2 cellular contexts compared by ENCODE assay signal in the genomic region with DNA sequence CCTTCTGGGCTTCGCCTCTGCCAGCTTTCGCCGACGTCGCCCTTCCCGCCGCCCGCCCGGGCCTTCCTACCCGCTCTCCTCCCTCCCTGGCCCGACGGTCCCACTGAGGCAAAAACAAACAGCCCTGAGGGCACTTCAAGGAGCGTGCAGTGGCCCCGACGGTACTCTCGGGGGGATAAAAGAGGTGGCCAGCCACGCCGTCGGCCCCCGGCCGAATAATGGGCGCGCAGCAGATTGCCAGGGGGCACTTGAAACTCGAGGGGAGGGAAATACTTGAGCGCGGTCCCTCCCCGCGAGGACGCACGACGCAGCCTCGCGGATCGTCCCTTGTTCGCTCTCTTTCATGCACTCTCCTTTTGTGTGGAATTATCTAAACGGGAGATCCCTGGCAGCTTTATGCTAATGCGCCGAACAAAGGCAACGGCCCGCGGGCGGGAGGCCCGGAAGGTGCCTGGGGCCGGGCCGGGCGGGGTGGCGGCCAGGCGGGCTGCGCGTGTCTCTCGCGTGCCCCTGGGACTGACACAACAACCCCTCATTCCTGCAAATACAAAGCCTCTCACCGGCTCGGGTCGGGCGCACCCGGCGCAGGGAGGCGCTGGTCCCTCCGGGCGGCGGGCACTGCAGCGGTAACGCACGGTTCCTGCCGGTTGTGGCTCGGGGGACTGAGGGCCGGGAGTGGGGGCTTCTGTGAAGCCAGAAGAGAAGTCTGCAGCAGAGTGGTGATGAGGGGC.
TF ChIP-seq lines count a peak whose summit lies in the region.

No MANE protein-coding gene starts in this region.

TF ChIP-seq in A549, 52 proteins besides CTCF, POLR2A, EP300 and RAD21 (continued from another document):
- TF ChIP-seq, protein P1, sequence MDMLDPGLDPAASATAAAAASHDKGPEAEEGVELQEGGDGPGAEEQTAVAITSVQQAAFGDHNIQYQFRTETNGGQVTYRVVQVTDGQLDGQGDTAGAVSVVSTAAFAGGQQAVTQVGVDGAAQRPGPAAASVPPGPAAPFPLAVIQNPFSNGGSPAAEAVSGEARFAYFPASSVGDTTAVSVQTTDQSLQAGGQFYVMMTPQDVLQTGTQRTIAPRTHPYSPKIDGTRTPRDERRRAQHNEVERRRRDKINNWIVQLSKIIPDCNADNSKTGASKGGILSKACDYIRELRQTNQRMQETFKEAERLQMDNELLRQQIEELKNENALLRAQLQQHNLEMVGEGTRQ (IDR thresholded peaks at IDR 0.05) = no peak
- TF ChIP-seq HOXB13 (CRISPR knock-in tag; IDR thresholded peaks at IDR 0.05; ENCODE audit: low read depth) = no peak
- no peak for TF ChIP-seq KDM5A (IDR thresholded peaks at IDR 0.05)
- no peak for TF ChIP-seq KDM1A (IDR thresholded peaks at IDR 0.05; ENCODE audit: low read depth)
- no peak for TF ChIP-seq HDAC2 (IDR thresholded peaks at IDR 0.05)

TF ChIP-seq in HEK293, 187 proteins besides CTCF, POLR2A, EP300 and RAD21 (continued from another document):
- TF ChIP-seq ZIC2 (tag by site-specific recombination; IDR thresholded peaks at IDR 0.05) = peak; percentile 33; the same call in 1 of the 2 replicates
- peak; percentile 58; the same call in 1 of the 2 replicates for TF ChIP-seq IKZF3 (tag by site-specific recombination; IDR thresholded peaks at IDR 0.05)
- TF ChIP-seq ZNF626 (tag by site-specific recombination; IDR thresholded peaks at IDR 0.05) = no peak
- no peak for TF ChIP-seq KLF9 (tag by site-specific recombination; IDR thresholded peaks at IDR 0.05; ENCODE audit: low read depth)
- TF ChIP-seq, protein P2, sequence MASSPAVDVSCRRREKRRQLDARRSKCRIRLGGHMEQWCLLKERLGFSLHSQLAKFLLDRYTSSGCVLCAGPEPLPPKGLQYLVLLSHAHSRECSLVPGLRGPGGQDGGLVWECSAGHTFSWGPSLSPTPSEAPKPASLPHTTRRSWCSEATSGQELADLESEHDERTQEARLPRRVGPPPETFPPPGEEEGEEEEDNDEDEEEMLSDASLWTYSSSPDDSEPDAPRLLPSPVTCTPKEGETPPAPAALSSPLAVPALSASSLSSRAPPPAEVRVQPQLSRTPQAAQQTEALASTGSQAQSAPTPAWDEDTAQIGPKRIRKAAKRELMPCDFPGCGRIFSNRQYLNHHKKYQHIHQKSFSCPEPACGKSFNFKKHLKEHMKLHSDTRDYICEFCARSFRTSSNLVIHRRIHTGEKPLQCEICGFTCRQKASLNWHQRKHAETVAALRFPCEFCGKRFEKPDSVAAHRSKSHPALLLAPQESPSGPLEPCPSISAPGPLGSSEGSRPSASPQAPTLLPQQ (tag by site-specific recombination; IDR thresholded peaks at IDR 0.05) = peak; percentile 80
- peak; percentile 65; the same call in 1 of the 2 replicates for TF ChIP-seq GLIS1 (tag by site-specific recombination; IDR thresholded peaks at IDR 0.05)
- TF ChIP-seq ZNF280C (tag by site-specific recombination; IDR thresholded peaks at IDR 0.05) = no peak
- TF ChIP-seq ZEB2 (tag by site-specific recombination; IDR thresholded peaks at IDR 0.05) = 0 out of 2 replicates have a peak, but pooled peaks have one; percentile 22
- no peak; the same call in 1 of the 2 replicates for TF ChIP-seq BCL11A (tag by site-specific recombination; IDR thresholded peaks at IDR 0.05; ENCODE audit: low read depth)
- TF ChIP-seq ZNF274 (IDR thresholded peaks at IDR 0.05; ENCODE audit: low read length) = no peak
- TF ChIP-seq ZNF274 (tag by site-specific recombination; IDR thresholded peaks at IDR 0.05; ENCODE audit: borderline replicate concordance) = no peak
- TF ChIP-seq ZNF335 (tag by site-specific recombination; conservative IDR thresholded peaks at IDR 0.05) = peak; percentile 88
- TF ChIP-seq, protein P3, sequence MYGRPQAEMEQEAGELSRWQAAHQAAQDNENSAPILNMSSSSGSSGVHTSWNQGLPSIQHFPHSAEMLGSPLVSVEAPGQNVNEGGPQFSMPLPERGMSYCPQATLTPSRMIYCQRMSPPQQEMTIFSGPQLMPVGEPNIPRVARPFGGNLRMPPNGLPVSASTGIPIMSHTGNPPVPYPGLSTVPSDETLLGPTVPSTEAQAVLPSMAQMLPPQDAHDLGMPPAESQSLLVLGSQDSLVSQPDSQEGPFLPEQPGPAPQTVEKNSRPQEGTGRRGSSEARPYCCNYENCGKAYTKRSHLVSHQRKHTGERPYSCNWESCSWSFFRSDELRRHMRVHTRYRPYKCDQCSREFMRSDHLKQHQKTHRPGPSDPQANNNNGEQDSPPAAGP (tag by site-specific recombination; IDR thresholded peaks at IDR 0.05) = peak; percentile 85
- peak; percentile 16; the same call in 1 of the 2 replicates for TF ChIP-seq FEZF1 (tag by site-specific recombination; IDR thresholded peaks at IDR 0.05)
- 0 out of 2 replicates have a peak, but pooled peaks have one; percentile 45 for TF ChIP-seq ZSCAN30 (tag by site-specific recombination; IDR thresholded peaks at IDR 0.05)
- TF ChIP-seq KLF1 (tag by site-specific recombination; IDR thresholded peaks at IDR 0.05) = peak; percentile 55
- TF ChIP-seq, protein P4, sequence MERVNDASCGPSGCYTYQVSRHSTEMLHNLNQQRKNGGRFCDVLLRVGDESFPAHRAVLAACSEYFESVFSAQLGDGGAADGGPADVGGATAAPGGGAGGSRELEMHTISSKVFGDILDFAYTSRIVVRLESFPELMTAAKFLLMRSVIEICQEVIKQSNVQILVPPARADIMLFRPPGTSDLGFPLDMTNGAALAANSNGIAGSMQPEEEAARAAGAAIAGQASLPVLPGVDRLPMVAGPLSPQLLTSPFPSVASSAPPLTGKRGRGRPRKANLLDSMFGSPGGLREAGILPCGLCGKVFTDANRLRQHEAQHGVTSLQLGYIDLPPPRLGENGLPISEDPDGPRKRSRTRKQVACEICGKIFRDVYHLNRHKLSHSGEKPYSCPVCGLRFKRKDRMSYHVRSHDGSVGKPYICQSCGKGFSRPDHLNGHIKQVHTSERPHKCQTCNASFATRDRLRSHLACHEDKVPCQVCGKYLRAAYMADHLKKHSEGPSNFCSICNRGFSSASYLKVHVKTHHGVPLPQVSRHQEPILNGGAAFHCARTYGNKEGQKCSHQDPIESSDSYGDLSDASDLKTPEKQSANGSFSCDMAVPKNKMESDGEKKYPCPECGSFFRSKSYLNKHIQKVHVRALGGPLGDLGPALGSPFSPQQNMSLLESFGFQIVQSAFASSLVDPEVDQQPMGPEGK (tag by site-specific recombination; IDR thresholded peaks at IDR 0.05) = peak; percentile 36; the same call in 1 of the 2 replicates
- TF ChIP-seq ZBTB48 (tag by site-specific recombination; IDR thresholded peaks at IDR 0.05) = peak; percentile 91
- TF ChIP-seq, protein P5, sequence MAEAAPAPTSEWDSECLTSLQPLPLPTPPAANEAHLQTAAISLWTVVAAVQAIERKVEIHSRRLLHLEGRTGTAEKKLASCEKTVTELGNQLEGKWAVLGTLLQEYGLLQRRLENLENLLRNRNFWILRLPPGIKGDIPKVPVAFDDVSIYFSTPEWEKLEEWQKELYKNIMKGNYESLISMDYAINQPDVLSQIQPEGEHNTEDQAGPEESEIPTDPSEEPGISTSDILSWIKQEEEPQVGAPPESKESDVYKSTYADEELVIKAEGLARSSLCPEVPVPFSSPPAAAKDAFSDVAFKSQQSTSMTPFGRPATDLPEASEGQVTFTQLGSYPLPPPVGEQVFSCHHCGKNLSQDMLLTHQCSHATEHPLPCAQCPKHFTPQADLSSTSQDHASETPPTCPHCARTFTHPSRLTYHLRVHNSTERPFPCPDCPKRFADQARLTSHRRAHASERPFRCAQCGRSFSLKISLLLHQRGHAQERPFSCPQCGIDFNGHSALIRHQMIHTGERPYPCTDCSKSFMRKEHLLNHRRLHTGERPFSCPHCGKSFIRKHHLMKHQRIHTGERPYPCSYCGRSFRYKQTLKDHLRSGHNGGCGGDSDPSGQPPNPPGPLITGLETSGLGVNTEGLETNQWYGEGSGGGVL (tag by site-specific recombination; IDR thresholded peaks at IDR 0.05) = 0 out of 2 replicates have a peak, but pooled peaks have one; percentile 23
- TF ChIP-seq GLI2 (tag by site-specific recombination; IDR thresholded peaks at IDR 0.05; ENCODE audit: borderline replicate concordance, low read depth) = 0 out of 2 replicates have a peak, but pooled peaks have one; percentile 37
- TF ChIP-seq ZBTB20 (tag by site-specific recombination; IDR thresholded peaks at IDR 0.05) = peak; percentile 12; the same call in 1 of the 2 replicates
- TF ChIP-seq PBX3 (CRISPR knock-in tag; IDR thresholded peaks at IDR 0.05) = 0 out of 2 replicates have a peak, but pooled peaks have one; percentile 17
- TF ChIP-seq ZNF747 (tag by site-specific recombination; IDR thresholded peaks at IDR 0.05) = no peak
- TF ChIP-seq ZBTB8A (tag by site-specific recombination; IDR thresholded peaks at IDR 0.05) = peak; percentile 78
- TF ChIP-seq ZNF777 (tag by site-specific recombination; IDR thresholded peaks at IDR 0.05; ENCODE audit: borderline replicate concordance) = peak; percentile 95
- TF ChIP-seq SP7 (tag by site-specific recombination; IDR thresholded peaks at IDR 0.05) = peak; percentile 38; the same call in 1 of the 2 replicates
- TF ChIP-seq ZNF214 (tag by site-specific recombination; IDR thresholded peaks at IDR 0.05; ENCODE audit: borderline replicate concordance) = no peak
- peak; percentile 38; the same call in 1 of the 2 replicates for TF ChIP-seq ZNF449 (tag by site-specific recombination; IDR thresholded peaks at IDR 0.05)
- TF ChIP-seq ZXDB (tag by site-specific recombination; IDR thresholded peaks at IDR 0.05) = no peak
- TF ChIP-seq WT1 (tag by site-specific recombination; IDR thresholded peaks at IDR 0.05) = 0 out of 2 replicates have a peak, but pooled peaks have one; percentile 9
- TF ChIP-seq, protein P6, sequence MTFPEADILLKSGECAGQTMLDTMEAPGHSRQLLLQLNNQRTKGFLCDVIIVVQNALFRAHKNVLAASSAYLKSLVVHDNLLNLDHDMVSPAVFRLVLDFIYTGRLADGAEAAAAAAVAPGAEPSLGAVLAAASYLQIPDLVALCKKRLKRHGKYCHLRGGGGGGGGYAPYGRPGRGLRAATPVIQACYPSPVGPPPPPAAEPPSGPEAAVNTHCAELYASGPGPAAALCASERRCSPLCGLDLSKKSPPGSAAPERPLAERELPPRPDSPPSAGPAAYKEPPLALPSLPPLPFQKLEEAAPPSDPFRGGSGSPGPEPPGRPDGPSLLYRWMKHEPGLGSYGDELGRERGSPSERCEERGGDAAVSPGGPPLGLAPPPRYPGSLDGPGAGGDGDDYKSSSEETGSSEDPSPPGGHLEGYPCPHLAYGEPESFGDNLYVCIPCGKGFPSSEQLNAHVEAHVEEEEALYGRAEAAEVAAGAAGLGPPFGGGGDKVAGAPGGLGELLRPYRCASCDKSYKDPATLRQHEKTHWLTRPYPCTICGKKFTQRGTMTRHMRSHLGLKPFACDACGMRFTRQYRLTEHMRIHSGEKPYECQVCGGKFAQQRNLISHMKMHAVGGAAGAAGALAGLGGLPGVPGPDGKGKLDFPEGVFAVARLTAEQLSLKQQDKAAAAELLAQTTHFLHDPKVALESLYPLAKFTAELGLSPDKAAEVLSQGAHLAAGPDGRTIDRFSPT (tag by site-specific recombination; IDR thresholded peaks at IDR 0.05) = peak; percentile 57
- TF ChIP-seq ZNF239 (tag by site-specific recombination; IDR thresholded peaks at IDR 0.05) = no peak
